1 cellular context compared by ENCODE assay signal in genomic region chr5:126469925-126470324, GRCh38.
TF ChIP-seq lines count a peak whose summit lies in the region.

No MANE protein-coding gene starts in this region.

TF ChIP-seq in K562, 482 proteins besides CTCF, POLR2A, EP300 and RAD21 (continued from another document):
- TF ChIP-seq TOE1 (IDR thresholded peaks at IDR 0.05; ENCODE audit: borderline replicate concordance) = no peak
- no peak for TF ChIP-seq TOE1 (CRISPR knock-in tag; IDR thresholded peaks at IDR 0.05; ENCODE audit: borderline replicate concordance, low read depth)
- no peak for TF ChIP-seq ZNF830 (CRISPR knock-in tag; IDR thresholded peaks at IDR 0.05)
- no peak for TF ChIP-seq RBM17 (IDR thresholded peaks at IDR 0.05; ENCODE audit: borderline replicate concordance, low read depth, low read length)
- TF ChIP-seq KAT8 (IDR thresholded peaks at IDR 0.05; ENCODE audit: low read depth) = no peak
- TF ChIP-seq PRMT5 (CRISPR knock-in tag; IDR thresholded peaks at IDR 0.05) = no peak
- no peak for TF ChIP-seq POU5F1 (IDR thresholded peaks at IDR 0.05; ENCODE audit: borderline replicate concordance, low read depth, low read length, partially characterized antibody)
- TF ChIP-seq FIP1L1 (IDR thresholded peaks at IDR 0.05; ENCODE audit: low read depth, low read length, poor library complexity, severe bottlenecking) = no peak
- TF ChIP-seq MTF1 (CRISPR knock-in tag; IDR thresholded peaks at IDR 0.05; ENCODE audit: borderline replicate concordance) = no peak
- no peak for TF ChIP-seq ZNF644 (tag; IDR thresholded peaks at IDR 0.05; ENCODE audit: low read depth)
- TF ChIP-seq BHLHE40 (IDR thresholded peaks at IDR 0.05; ENCODE audit: low read length) = no peak
- no peak for TF ChIP-seq UBTF (IDR thresholded peaks at IDR 0.05; ENCODE audit: borderline replicate concordance in 1 of 2, low read depth in 2 of 2, low read length in 2 of 2)
- TF ChIP-seq MNT (conservative IDR thresholded peaks at IDR 0.05) = no peak
- TF ChIP-seq ZBTB43 (CRISPR knock-in tag; IDR thresholded peaks at IDR 0.05) = no peak
- TF ChIP-seq ZSCAN29 (IDR thresholded peaks at IDR 0.05) = no peak
- no peak for TF ChIP-seq MCM5 (IDR thresholded peaks at IDR 0.05; ENCODE audit: low read depth)
TF ChIP-seq in K562: peak in this region for 0.
